In genomic region chr17:77429985-77430752, GRCh38 we compare ENCODE assay signal across 8 cellular contexts.
A peak's percentile ranks its signal among the peaks of the same experiment; 100 is the strongest.
DNase-seq lines count a peak whose midpoint lies in the region; ATAC-seq and TF ChIP-seq lines count a peak whose summit lies in the region.

No MANE protein-coding gene starts in this region.

- peak overlapping the region; percentile 59 to 94 (median 90) for H3K27ac ChIP-seq in esophagus squamous epithelium

- H3K4me3 ChIP-seq in AG04449 (ENCODE audit: low read depth, low read length) = no peak overlapping the region
- H3K4me3 ChIP-seq in NT2/D1 (ENCODE audit: insufficient read length, low read depth) = no peak overlapping the region
- H3K4me3 ChIP-seq in esophagus squamous epithelium = no peak overlapping the region

- H3K27me3 ChIP-seq in NT2/D1 (ENCODE audit: insufficient read depth, insufficient read length) (no peaks in the 10 kb centered on the region), esophagus squamous epithelium (no peaks in the 10 kb centered on the region)

- no peak overlapping the region for H3K4me3 Mint-ChIP-seq in activated T-cell treated with anti-CD3 and anti-CD28 coated beads, Interleukin-2, amount 50 U/mL, for 4 hours
- H3K4me3 Mint-ChIP-seq in naive thymus-derived CD8-positive, alpha-beta T cell = peak overlapping the region in 9 of 10 donors; percentile 16 to 99 (median 86)

- peak overlapping the region; percentile 29 for H3K9ac ChIP-seq in NT2/D1 (ENCODE audit: insufficient read length, low read depth)

- no peaks in the 10 kb centered on the region for H3K9me3 Mint-ChIP-seq in activated T-cell treated with anti-CD3 and anti-CD28 coated beads, Interleukin-2, amount 50 U/mL, for 4 hours
- H3K9me3 Mint-ChIP-seq in naive thymus-derived CD8-positive, alpha-beta T cell = no peaks in the 10 kb centered on the region

- peaks cover 19% of the 10 kb centered on the region for H3K36me3 ChIP-seq in NT2/D1 (ENCODE audit: insufficient read depth, insufficient read length, low read length)
- peaks cover 0 to 11% (median 0%) of the 10 kb centered on the region in 3 donors for H3K36me3 ChIP-seq in esophagus squamous epithelium

- peaks cover 76% of the 10 kb centered on the region for H3K4me1 ChIP-seq in NT2/D1 (ENCODE audit: insufficient read depth, insufficient read length)
- H3K4me1 ChIP-seq in esophagus squamous epithelium = peaks cover 75 to 100% (median 82%) of the 10 kb centered on the region in 3 donors

- intact Hi-C loops in esophagus squamous epithelium (cut with DNase I) = loop anchor here (5.0 kb wide), 2 partner anchors 62 to 98 kb away; no protein-coding TSS in a partner anchor

- peaks cover 84% of the 10 kb centered on the region for H3K4me1 Mint-ChIP-seq in activated T-cell treated with anti-CD3 and anti-CD28 coated beads, Interleukin-2, amount 50 U/mL, for 4 hours (ENCODE audit: low read depth)
- peaks cover 45 to 94% (median 87%) of the 10 kb centered on the region in 4 donors for H3K4me1 Mint-ChIP-seq in naive thymus-derived CD8-positive, alpha-beta T cell

- no peak for TF ChIP-seq POLR2A in esophagus squamous epithelium (IDR thresholded peaks at IDR 0.05)

- ATAC-seq in activated T-cell treated with anti-CD3 and anti-CD28 coated beads, Interleukin-2, amount 50 U/mL, for 4 hours = peak; percentile 38 to 45
- ATAC-seq in naive thymus-derived CD8-positive, alpha-beta T cell = peak; percentile 18 to 37
- ATAC-seq in HG03432 (IDR thresholded peaks at IDR 0.05; ENCODE audit: unreplicated experiment) = no peak

- no peaks in the 10 kb centered on the region for H3K9me3 ChIP-seq in NT2/D1 (ENCODE audit: insufficient read depth, low read length)
- no peaks in the 10 kb centered on the region for H3K9me3 ChIP-seq in esophagus squamous epithelium

- peak; percentile 77 for TF ChIP-seq CTCF in AG04449 (IDR thresholded peaks at IDR 0.05; ENCODE audit: insufficient read depth, low read length, missing control alignments)
- peak; percentile 78 for TF ChIP-seq CTCF in GM13976 (IDR thresholded peaks at IDR 0.05; ENCODE audit: borderline replicate concordance, control extremely low read depth, extremely low read depth, insufficient read depth, missing control alignments)
- peak; percentile 71 to 77 (median 73) for TF ChIP-seq CTCF in esophagus squamous epithelium (IDR thresholded peaks at IDR 0.05)

- peak overlapping the region; percentile 80 to 100 (median 97) for H3K27ac Mint-ChIP-seq in naive thymus-derived CD8-positive, alpha-beta T cell

- in situ Hi-C loops in GM13976 (cut with MboI; ENCODE audit: low sequenced_read_pairs, unreplicated experiment) = loop anchor here (10.0 kb wide), 1 partner anchor 95 kb away; no protein-coding TSS in a partner anchor

- POLR2A ChIA-PET in AG04449 (lab: Yijun Ruan, JAX) = interaction anchor here (0.6 to 2.0 kb wide), 11 partner anchors 15 to 528 kb away, joined by 3 to 7 read pairs (median 4); partner anchors contain the start of gene TNRC6C
- POLR2A ChIA-PET in naive thymus-derived CD8-positive, alpha-beta T cell (lab: Charles Lee) = interaction anchor here (1.3 to 74.5 kb wide), 12 partner anchors 2 to 528 kb away, joined by 3 to 5369 read pairs (median 102); partner anchors contain the start of gene TNRC6C

- H3K36me3 Mint-ChIP-seq in activated T-cell treated with anti-CD3 and anti-CD28 coated beads, Interleukin-2, amount 50 U/mL, for 4 hours (ENCODE audit: insufficient read depth) = no peaks in the 10 kb centered on the region
- H3K36me3 Mint-ChIP-seq in naive thymus-derived CD8-positive, alpha-beta T cell = peaks cover 0 to 18% (median 9%) of the 10 kb centered on the region in 3 donors

- DNase-seq in AG04449 (ENCODE audit: low read depth, low spot score) = peak; percentile 97
- peak; percentile 87 for DNase-seq in GM13976 (ENCODE audit: low spot score)
- DNase-seq in NT2/D1 (ENCODE audit: low read depth, low spot score) = peak; percentile 73
- DNase-seq in activated T-cell treated with anti-CD3 and anti-CD28 coated beads, Interleukin-2, amount 50 U/mL, for 4 hours = peak; percentile 88
- DNase-seq in esophagus squamous epithelium (lab: John Stamatoyannopoulos, UW) = no peak
- peak; percentile 71 to 92 (median 82) for DNase-seq in naive thymus-derived CD8-positive, alpha-beta T cell
- peak; percentile 62 to 82 (median 76) for DNase-seq in stimulated activated naive CD4-positive, alpha-beta T cell (lab: John Stamatoyannopoulos, UW)

- no peaks in the 10 kb centered on the region for H3K27me3 Mint-ChIP-seq in activated T-cell treated with anti-CD3 and anti-CD28 coated beads, Interleukin-2, amount 50 U/mL, for 4 hours (ENCODE audit: low read depth)
- no peaks in the 10 kb centered on the region for H3K27me3 Mint-ChIP-seq in naive thymus-derived CD8-positive, alpha-beta T cell

- CTCF ChIA-PET in AG04449 (lab: Yijun Ruan, JAX) = interaction anchor here (0.5 to 7.9 kb wide), 50 partner anchors 10 to 586 kb away, joined by 3 to 86 read pairs (median 6); no protein-coding TSS in a partner anchor

- 13 to 16% methylated on average over 6 of the region's 16 CpGs for WGBS in esophagus squamous epithelium, 2 donors
